In genomic region chr1:88274431-88274830, GRCh38 we compare ENCODE assay signal across 8 cellular contexts.
"Had no signal": no experiment of that assay in that cellular context is flagged by ENCODE, and none has a peak within 500 bp of the region (broad histone marks: within the 10 kb centered on the region; RNA-seq: fewer than 3 reads in every experiment).

No MANE protein-coding gene starts in this region.

- ATAC-seq: HCT116, HepG2 had no signal

- H3K27ac Mint-ChIP-seq: HFFc6, IgD-negative memory B cell had no signal

- FAIRE-seq: HepG2 had no signal

- H3K36me3 Mint-ChIP-seq: IgD-negative memory B cell had no signal

- H3K4me3 ChIP-seq: HAP-1 had no signal

- H3K27me3 Mint-ChIP-seq: IgD-negative memory B cell had no signal

- H3K36me3 ChIP-seq: HAP-1 had no signal

- H3K27ac ChIP-seq: HL-60 had no signal

- H3K4me3 Mint-ChIP-seq: HFFc6, IgD-negative memory B cell had no signal

- DNase-seq: GOT3, H7, HFFc6 had no signal
